21 cellular contexts compared by ENCODE assay signal in genomic region chr7:20288036-20288435, GRCh38.
"Had no signal": no experiment of that assay in that cellular context is flagged by ENCODE, and none has a peak within 500 bp of the region (broad histone marks: within the 10 kb centered on the region; RNA-seq: fewer than 3 reads in every experiment).

No MANE protein-coding gene starts in this region.

- FAIRE-seq: endothelial cell of umbilical vein, frontal cortex, urothelium cell line had no signal

- H3K9me3 ChIP-seq: heart left ventricle, mucosa of descending colon, ovary, right atrium auricular region, sigmoid colon had no signal

- H3K4me1 ChIP-seq: heart left ventricle, right atrium auricular region, sigmoid colon had no signal

- H3K4me3 ChIP-seq: coronary artery, heart left ventricle, mucosa of descending colon, ovary, right atrium auricular region, sigmoid colon had no signal

- ATAC-seq: heart left ventricle, left lobe of liver, natural killer cell had no signal

- DNase-seq: effector CD4-positive, alpha-beta T cell; endodermal cell; erythroblast; heart left ventricle; hippocampal formation; kidney glomerular epithelial cell; mammary epithelial cell; mucosa of descending colon; natural killer cell; ovary; sigmoid colon; small intestine; stimulated activated CD4-positive, alpha-beta T cell treated with anti-CD3 and anti-CD28 coated beads, Interleukin-2, amount 100 ng/mL, for 48 hours; stimulated activated naive CD4-positive, alpha-beta T cell treated with Interleukin-2 at 50 U/mL for 16 hours; trophoblast cell had no signal

- H3K36me3 ChIP-seq: heart left ventricle, ovary, right atrium auricular region, sigmoid colon had no signal

- H3K27ac ChIP-seq: coronary artery, heart left ventricle, ovary, right atrium auricular region, sigmoid colon had no signal

- H3K27me3 ChIP-seq: heart left ventricle, ovary, right atrium auricular region, sigmoid colon had no signal
